Comparison of ENCODE assay signal across 20 cellular contexts in the genomic region with DNA sequence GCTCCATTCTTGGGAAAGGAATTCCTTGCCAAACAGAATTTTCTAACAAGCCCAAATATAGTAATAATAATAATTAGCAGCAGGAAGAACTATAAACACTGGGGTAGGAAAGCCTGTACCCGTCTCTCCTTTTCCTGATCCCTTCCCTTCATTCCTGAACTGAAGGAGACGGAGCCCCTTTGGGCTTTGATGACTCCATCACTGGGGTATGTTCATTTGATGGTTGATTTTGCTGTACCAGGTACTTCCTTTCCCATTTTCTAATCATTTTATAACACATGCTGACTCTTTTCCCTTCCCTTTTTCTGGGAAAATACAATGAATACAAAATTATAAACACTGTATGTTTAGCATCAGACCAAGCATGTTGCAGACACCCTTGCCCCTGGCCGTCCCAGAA. TPM values are rescaled to one million over a fixed set of nuclear protein-coding genes. Genes with fewer than 3 reads are reported as not detected.
DNase-seq lines count a peak whose midpoint lies in the region; ATAC-seq, FAIRE-seq and TF ChIP-seq lines count a peak whose summit lies in the region.
"Had no signal": no experiment of that assay in that cellular context is flagged by ENCODE, and none has a peak within 500 bp of the region (broad histone marks: within the 10 kb centered on the region; RNA-seq: fewer than 3 reads in every experiment).

No MANE protein-coding gene starts in this region.

- no peak overlapping the region for H2AFZ ChIP-seq in osteoblast (ENCODE audit: low read length)

- DNase-seq in RWPE2 (ENCODE audit: low spot score) (no peak), mesothelial cell of epicardium (ENCODE audit: low spot score in 2 of 2, unreplicated experiment in 2 of 2) (no peak), uterus (no peak), osteoblast (ENCODE audit: insufficient read length, low spot score, missing footprints) (no peak)
- DNase-seq in stimulated activated naive CD8-positive, alpha-beta T cell treated with anti-CD3 and anti-CD28 coated beads, Interleukin-15, Interleukin-2, amounts not matched to agents 100 U/mL and 50 U/mL, for 24 hours = no peak
- DNase-seq: BE2C; Calu3; CD4-positive, alpha-beta T cell; DMS79; NCI-H1048; NCI-H1436 treated with DMSO at 0.1 percent for 48 hours; NCI-H2029 treated with DMSO at 0.1 percent for 48 hours; NCI-H2171 treated with DMSO at 0.1 percent for 48 hours; NCI-H774; Right ventricle myocardium superior had no signal

- H3K4me3 Mint-ChIP-seq in mesothelial cell of epicardium = no peak overlapping the region

- H3K4me1 ChIP-seq in RWPE2 (ENCODE audit: insufficient read depth, poor library complexity, severe bottlenecking) (peaks cover 22% of the 10 kb centered on the region), uterus (no peaks in the 10 kb centered on the region), osteoblast (ENCODE audit: insufficient read depth, low read length) (peaks cover 14% of the 10 kb centered on the region)

- no peaks in the 10 kb centered on the region for H3K27me3 Mint-ChIP-seq in mesothelial cell of epicardium (ENCODE audit: low read depth)
- H3K27me3 Mint-ChIP-seq: CD4-positive, alpha-beta T cell had no signal

- H3K36me3 Mint-ChIP-seq in mesothelial cell of epicardium = no peaks in the 10 kb centered on the region

- H3K27ac ChIP-seq in RWPE2 (ENCODE audit: poor library complexity, severe bottlenecking) = peak overlapping the region; percentile 92
- H3K27ac ChIP-seq in uterus = no peak overlapping the region
- H3K27ac ChIP-seq in osteoblast (ENCODE audit: low read depth, low read length) = no peak overlapping the region
- H3K27ac ChIP-seq: KMS-11 had no signal

- no peak for TF ChIP-seq POLR2A in uterus (IDR thresholded peaks at IDR 0.05)

- H3K27me3 ChIP-seq in RWPE2 (ENCODE audit: insufficient read depth, poor library complexity, severe bottlenecking) = no peaks in the 10 kb centered on the region
- no peaks in the 10 kb centered on the region for H3K27me3 ChIP-seq in uterus
- H3K27me3 ChIP-seq in osteoblast (ENCODE audit: insufficient read depth, low read length) = no peaks in the 10 kb centered on the region
- H3K27me3 ChIP-seq: BE2C had no signal

- TF ChIP-seq CTCF in RWPE2 (IDR thresholded peaks at IDR 0.05; ENCODE audit: poor library complexity, severe bottlenecking) (no peak), mesothelial cell of epicardium (IDR thresholded peaks at IDR 0.05; ENCODE audit: unreplicated experiment) (no peak), uterus (IDR thresholded peaks at IDR 0.05) (no peak), osteoblast (IDR thresholded peaks at IDR 0.05; ENCODE audit: extremely low read depth, low read depth, low read length) (no peak)

- H3K9me3 Mint-ChIP-seq in mesothelial cell of epicardium = no peaks in the 10 kb centered on the region
- H3K9me3 Mint-ChIP-seq: CD4-positive, alpha-beta T cell had no signal

- no peak overlapping the region for H3K4me3 ChIP-seq in RWPE2 (ENCODE audit: severe bottlenecking)
- H3K4me3 ChIP-seq in uterus = no peak overlapping the region
- H3K4me3 ChIP-seq in osteoblast (ENCODE audit: insufficient read depth, low read length) = no peak overlapping the region

- H4K20me1 ChIP-seq in osteoblast (ENCODE audit: insufficient read depth, low read length) = peaks cover 5% of the 10 kb centered on the region

- intact Hi-C loops in uterus (cut with DNase I; ENCODE audit: low total_unique reads) = no loop called here

- FAIRE-seq in G401.6 (lab: Jason Lieb, UNC) = peak; percentile 76
- FAIRE-seq: GM12892, HepG2 had no signal

- H3K4me1 Mint-ChIP-seq in mesothelial cell of epicardium = peaks cover 56% of the 10 kb centered on the region

- H3K79me2 ChIP-seq in osteoblast (ENCODE audit: insufficient read depth, low read length) = peaks cover 8% of the 10 kb centered on the region

- H3K36me3 ChIP-seq in RWPE2 (ENCODE audit: low read depth) (peaks cover under 1% of the 10 kb centered on the region; the same call in 1 of the 2 replicates), uterus (no peaks in the 10 kb centered on the region), osteoblast (ENCODE audit: insufficient read depth, low read length) (no peaks in the 10 kb centered on the region)
- H3K36me3 ChIP-seq: BE2C had no signal

- H3K4me2 ChIP-seq in osteoblast (ENCODE audit: insufficient read depth, low read length) = no peak overlapping the region
- H3K4me2 ChIP-seq: KMS-11 had no signal

- no peak for ATAC-seq in RWPE2 (ENCODE audit: low read depth)
- no peak for ATAC-seq in HG03442 (IDR thresholded peaks at IDR 0.05; ENCODE audit: unreplicated experiment)
- ATAC-seq in stimulated activated naive CD8-positive, alpha-beta T cell treated with anti-CD3 and anti-CD28 coated beads, Interleukin-15, Interleukin-2, amounts not matched to agents 100 U/mL and 50 U/mL, for 24 hours = no peak
- ATAC-seq: HepG2 had no signal

- H3K9me3 ChIP-seq in RWPE2 (ENCODE audit: severe bottlenecking) = no peaks in the 10 kb centered on the region
- no peaks in the 10 kb centered on the region for H3K9me3 ChIP-seq in uterus
- H3K9me3 ChIP-seq in osteoblast (ENCODE audit: low read depth, low read length) = no peaks in the 10 kb centered on the region
- H3K9me3 ChIP-seq: BE2C had no signal

- H3K27ac Mint-ChIP-seq in mesothelial cell of epicardium = peak overlapping the region; percentile 87

RNA-seq across cellular contexts. Expression of gene RCOR1, which starts 3.6 kb away (rescaled TPM):
- total RNA-seq in mesothelial cell of epicardium (43.2 to 47.4 TPM (median 45.1 TPM) in 3 replicates), uterus (10 to 100 TPM in 2 of 4 donors, 1 to 10 TPM in 2; 3.3 to 40.0 (median 19.7) TPM), osteoblast (11.6 and 13.3 TPM in 2 replicates)
